In genomic region chr3:46693038-46693896, GRCh38 we compare ENCODE assay signal across 8 cellular contexts. TPM values are rescaled to one million over a fixed set of nuclear protein-coding genes. Genes with fewer than 3 reads are reported as not detected.
A peak's percentile ranks its signal among the peaks of the same experiment; 100 is the strongest.
DNase-seq lines count a peak whose midpoint lies in the region; ATAC-seq and TF ChIP-seq lines count a peak whose summit lies in the region.

A gene with protein sequence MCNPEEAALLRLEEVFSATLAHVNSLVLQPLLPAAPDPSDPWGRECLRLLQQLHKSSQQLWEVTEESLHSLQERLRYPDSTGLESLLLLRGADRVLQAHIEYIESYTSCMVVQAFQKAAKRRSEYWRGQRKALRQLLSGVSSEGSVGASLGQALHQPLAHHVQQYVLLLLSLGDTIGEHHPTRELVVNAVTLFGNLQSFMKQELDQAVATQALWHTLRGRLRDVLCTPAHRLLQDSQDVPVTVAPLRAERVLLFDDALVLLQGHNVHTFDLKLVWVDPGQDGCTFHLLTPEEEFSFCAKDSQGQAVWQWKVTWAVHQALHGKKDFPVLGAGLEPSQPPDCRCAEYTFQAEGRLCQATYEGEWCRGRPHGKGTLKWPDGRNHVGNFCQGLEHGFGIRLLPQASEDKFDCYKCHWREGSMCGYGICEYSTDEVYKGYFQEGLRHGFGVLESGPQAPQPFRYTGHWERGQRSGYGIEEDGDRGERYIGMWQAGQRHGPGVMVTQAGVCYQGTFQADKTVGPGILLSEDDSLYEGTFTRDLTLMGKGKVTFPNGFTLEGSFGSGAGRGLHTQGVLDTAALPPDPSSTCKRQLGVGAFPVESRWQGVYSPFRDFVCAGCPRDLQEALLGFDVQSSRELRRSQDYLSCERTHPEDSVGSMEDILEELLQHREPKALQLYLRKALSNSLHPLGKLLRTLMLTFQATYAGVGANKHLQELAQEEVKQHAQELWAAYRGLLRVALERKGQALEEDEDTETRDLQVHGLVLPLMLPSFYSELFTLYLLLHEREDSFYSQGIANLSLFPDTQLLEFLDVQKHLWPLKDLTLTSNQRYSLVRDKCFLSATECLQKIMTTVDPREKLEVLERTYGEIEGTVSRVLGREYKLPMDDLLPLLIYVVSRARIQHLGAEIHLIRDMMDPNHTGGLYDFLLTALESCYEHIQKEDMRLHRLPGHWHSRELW (minus strand): TSS chr3:46693679. CDS start chr3:46689440, 4,239 bp downstream.

- no peaks in the 10 kb centered on the region for H3K9me3 ChIP-seq in muscle layer of duodenum (ENCODE audit: control insufficient read depth in 1 of 2, low read length in 2 of 2)

- no peaks in the 10 kb centered on the region for H3K27me3 ChIP-seq in muscle layer of duodenum (ENCODE audit: low read depth, low read length)

- H3K4me3 ChIP-seq in LNCaP clone FGC (ENCODE audit: low read depth, low read length) (peak within 1 kb of the TSS; percentile 58), muscle layer of duodenum (ENCODE audit: low read depth in 1 of 2, low read length in 2 of 2) (peak within 1 kb of the TSS; percentile 70 to 85)

- TF ChIP-seq CTCF in LNCaP clone FGC (IDR thresholded peaks at IDR 0.05; ENCODE audit: control insufficient read depth, extremely low read depth, insufficient read depth) (0 out of 2 replicates have a peak, but pooled peaks have one; percentile 21), endothelial cell (IDR thresholded peaks at IDR 0.05; ENCODE audit: unreplicated experiment) (no peak)

- H3K4me1 ChIP-seq in muscle layer of duodenum (ENCODE audit: control insufficient read depth in 1 of 2, insufficient read depth in 2 of 2, low read length in 2 of 2) = peaks cover 16 to 50% of the 10 kb centered on the region in 2 donors

- peak within 1 kb of the TSS; percentile 60 for H3K27ac ChIP-seq in muscle layer of duodenum (ENCODE audit: low read length)

- ATAC-seq in stimulated activated memory B cell treated with anti-CD40 and anti-IgM and Interleukin-4, amounts not matched to agents 10 μg/mL and 1 μg/mL and 100 μg/mL, for 72 hours = peak; percentile 77

- H3K4me1 Mint-ChIP-seq in endothelial cell (ENCODE audit: unreplicated experiment) = peaks cover 16% of the 10 kb centered on the region
- peaks cover 40% of the 10 kb centered on the region for H3K4me1 Mint-ChIP-seq in stimulated activated memory B cell treated with anti-CD40 and anti-IgM and Interleukin-4, amounts not matched to agents 10 μg/mL and 1 μg/mL and 100 μg/mL, for 72 hours

- peak within 1 kb of the TSS; percentile 86 for H3K4me3 Mint-ChIP-seq in endothelial cell (ENCODE audit: unreplicated experiment)
- peak within 1 kb of the TSS; percentile 79 for H3K4me3 Mint-ChIP-seq in stimulated activated memory B cell treated with anti-CD40 and anti-IgM and Interleukin-4, amounts not matched to agents 10 μg/mL and 1 μg/mL and 100 μg/mL, for 72 hours

- peaks cover 18% of the 10 kb centered on the region for H3K27me3 Mint-ChIP-seq in endothelial cell (ENCODE audit: unreplicated experiment)
- peaks cover 36% of the 10 kb centered on the region for H3K27me3 Mint-ChIP-seq in stimulated activated memory B cell treated with anti-CD40 and anti-IgM and Interleukin-4, amounts not matched to agents 10 μg/mL and 1 μg/mL and 100 μg/mL, for 72 hours

- H3K9me3 Mint-ChIP-seq in endothelial cell (ENCODE audit: unreplicated experiment) = no peaks in the 10 kb centered on the region
- H3K9me3 Mint-ChIP-seq in stimulated activated memory B cell treated with anti-CD40 and anti-IgM and Interleukin-4, amounts not matched to agents 10 μg/mL and 1 μg/mL and 100 μg/mL, for 72 hours = no peaks in the 10 kb centered on the region

- H3K27ac Mint-ChIP-seq in endothelial cell (ENCODE audit: unreplicated experiment) = peak within 1 kb of the TSS; percentile 80
- peak within 1 kb of the TSS; percentile 64 for H3K27ac Mint-ChIP-seq in stimulated activated memory B cell treated with anti-CD40 and anti-IgM and Interleukin-4, amounts not matched to agents 10 μg/mL and 1 μg/mL and 100 μg/mL, for 72 hours

- H3K36me3 ChIP-seq in muscle layer of duodenum (ENCODE audit: control insufficient read depth in 1 of 2, insufficient read depth in 2 of 2, low read length in 2 of 2) = no peaks in the 10 kb centered on the region

- DNase-seq in COLO668 (lab: John Stamatoyannopoulos, UW; ENCODE audit: unreplicated experiment) = peak; percentile 25
- no peak for DNase-seq in LNCaP clone FGC (ENCODE audit: low read depth)
- peak; percentile 31 for DNase-seq in activated CD8-positive, alpha-beta memory T cell treated with anti-CD3 and anti-CD28 coated beads, Interleukin-2, amount 50 U/mL, for 1 hour (ENCODE audit: extremely low read depth)
- DNase-seq in endothelial cell (ENCODE audit: low spot score) = peak; percentile 56
- no peak for DNase-seq in OCI-M1 (lab: John Stamatoyannopoulos, UW)
- DNase-seq in KG1 (lab: John Stamatoyannopoulos, UW) = no peak

- H3K36me3 Mint-ChIP-seq in endothelial cell (ENCODE audit: low read depth, unreplicated experiment) = no peaks in the 10 kb centered on the region
- no peaks in the 10 kb centered on the region for H3K36me3 Mint-ChIP-seq in stimulated activated memory B cell treated with anti-CD40 and anti-IgM and Interleukin-4, amounts not matched to agents 10 μg/mL and 1 μg/mL and 100 μg/mL, for 72 hours

RNA-seq across cellular contexts. Expression of the gene that starts here (rescaled TPM):
- 5.6 TPM for total RNA-seq in endothelial cell (ENCODE audit: unreplicated experiment)

Comparison
In these comparisons a context has a peak if more than half of its experiments do, and no peak if none do; other contexts are left out.
1. DNase-seq: peak in COLO668 (single experiment), activated CD8-positive, alpha-beta memory T cell treated with anti-CD3 and anti-CD28 coated beads, Interleukin-2, amount 50 U/mL, for 1 hour (single experiment) and endothelial cell (single experiment); none in LNCaP clone FGC (single experiment), OCI-M1 (single experiment) and KG1 (single experiment).